9 cellular contexts compared by ENCODE assay signal in genomic region chr4:1191621-1192020, GRCh38. TPM values are rescaled to one million over a fixed set of nuclear protein-coding genes. Genes with fewer than 3 reads are reported as not detected.
DNase-seq lines count a peak whose midpoint lies in the region; ATAC-seq and TF ChIP-seq lines count a peak whose summit lies in the region.
"Had no signal": no experiment of that assay in that cellular context is flagged by ENCODE, and none has a peak within 500 bp of the region (broad histone marks: within the 10 kb centered on the region; RNA-seq: fewer than 3 reads in every experiment).

No MANE protein-coding gene starts in this region.

- no peaks in the 10 kb centered on the region for H3K4me1 Mint-ChIP-seq in WTC11

- no peaks in the 10 kb centered on the region for H3K36me3 ChIP-seq in left ventricle myocardium inferior
- H3K36me3 ChIP-seq in prostate gland, result no peaks in the 10 kb centered on the region

- H3K9me3 Mint-ChIP-seq in WTC11, result peaks cover 5% of the 10 kb centered on the region

- no peak for TF ChIP-seq POLR2A in prostate gland (IDR thresholded peaks at IDR 0.05)

- CTCF ChIA-PET in WTC11 (lab: Charles Lee), result no interaction called here

- H3K27ac Mint-ChIP-seq in WTC11, result no peak overlapping the region

- intact Hi-C loops in left ventricle myocardium inferior (cut with micrococcal nuclease) (no loop called here), prostate gland (cut with DNase I) (no loop called here)

- no peaks in the 10 kb centered on the region for H3K36me3 Mint-ChIP-seq in WTC11

- ATAC-seq in WTC11 (no peak), HG02571 (IDR thresholded peaks at IDR 0.05; ENCODE audit: unreplicated experiment) (no peak), GM21381 (IDR thresholded peaks at IDR 0.05; ENCODE audit: unreplicated experiment) (no peak)

- H3K27ac ChIP-seq in C4-2B (peak overlapping the region; percentile 88), left ventricle myocardium inferior (replicated peaks) (peak overlapping the region; percentile 92), prostate gland (peak overlapping the region; percentile 62 to 71)

- H3K4me1 ChIP-seq in left ventricle myocardium inferior (peaks cover 54% of the 10 kb centered on the region), prostate gland (replicated peaks) (peaks cover 8% of the 10 kb centered on the region)

- peak; percentile 3 for DNase-seq in WTC11 (ENCODE audit: low spot score)
- no peak for DNase-seq in left ventricle myocardium inferior
- no peak for DNase-seq in prostate gland (ENCODE audit: low spot score)
- DNase-seq in NCI-H774 (lab: John Stamatoyannopoulos, UW), result no peak
- DNase-seq in HPDE6-E6E7 (ENCODE audit: extremely low spot score), result no peak
- DNase-seq: activated effector memory CD4-positive, alpha-beta T cell treated with anti-CD3 and anti-CD28 coated beads, Interleukin-2, amount 50 U/mL, for 16 hours had no signal

- TF ChIP-seq CTCF in C4-2B (conservative IDR thresholded peaks at IDR 0.05) (no peak), WTC11 (IDR thresholded peaks at IDR 0.05) (no peak), left ventricle myocardium inferior (IDR thresholded peaks at IDR 0.05; ENCODE audit: borderline replicate concordance) (no peak), prostate gland (IDR thresholded peaks at IDR 0.05) (no peak)

- H3K4me3 ChIP-seq in left ventricle myocardium inferior (peak overlapping the region; percentile 14), prostate gland (no peak overlapping the region)

- H3K9me3 ChIP-seq in left ventricle myocardium inferior (replicated peaks) (no peaks in the 10 kb centered on the region), prostate gland (no peaks in the 10 kb centered on the region)

- POLR2A ChIA-PET in WTC11 (lab: Charles Lee), result no interaction called here

- H3K27me3 ChIP-seq in left ventricle myocardium inferior (ENCODE audit: low read depth) (no peaks in the 10 kb centered on the region), prostate gland (replicated peaks; ENCODE audit: insufficient read depth) (no peaks in the 10 kb centered on the region)

- peaks cover 5% of the 10 kb centered on the region for H3K27me3 Mint-ChIP-seq in WTC11 (ENCODE audit: low read depth)

- WGBS in prostate gland, result 83% methylated on average over 5 of the region's 5 CpGs

- H3K4me3 Mint-ChIP-seq in WTC11, result no peak overlapping the region

TF ChIP-seq in WTC11, 78 proteins besides CTCF, POLR2A, EP300 and RAD21:
- TF ChIP-seq EMX1 (CRISPR knock-in tag; IDR thresholded peaks at IDR 0.05), result no peak
- no peak for TF ChIP-seq CBFB (CRISPR knock-in tag; IDR thresholded peaks at IDR 0.05; ENCODE audit: low read depth)
- no peak for TF ChIP-seq MYBL2 (CRISPR knock-in tag; IDR thresholded peaks at IDR 0.05)
- no peak for TF ChIP-seq JAZF1 (CRISPR knock-in tag; IDR thresholded peaks at IDR 0.05)

RNA-seq across cellular contexts. Expression of gene SPON2, which starts 19.2 kb away (rescaled TPM):
- 4.9 to 6.6 TPM (median 5.3 TPM) in 3 replicates for total RNA-seq in WTC11 (2021)
- total RNA-seq in left ventricle myocardium inferior, result 13.9 TPM
- 100 to 1,000 TPM; 107 to 134 TPM for total RNA-seq in prostate gland

RNA-seq across cellular contexts. Expression of gene CTBP1, which starts 57.3 kb away (rescaled TPM):
- total RNA-seq in WTC11 (2021), result 143 to 167 TPM (median 159 TPM) in 3 replicates
- 112 TPM for total RNA-seq in left ventricle myocardium inferior
- 100 to 1,000 TPM; 173 to 264 TPM for total RNA-seq in prostate gland
